13 cellular contexts compared by ENCODE assay signal in the genomic region with DNA sequence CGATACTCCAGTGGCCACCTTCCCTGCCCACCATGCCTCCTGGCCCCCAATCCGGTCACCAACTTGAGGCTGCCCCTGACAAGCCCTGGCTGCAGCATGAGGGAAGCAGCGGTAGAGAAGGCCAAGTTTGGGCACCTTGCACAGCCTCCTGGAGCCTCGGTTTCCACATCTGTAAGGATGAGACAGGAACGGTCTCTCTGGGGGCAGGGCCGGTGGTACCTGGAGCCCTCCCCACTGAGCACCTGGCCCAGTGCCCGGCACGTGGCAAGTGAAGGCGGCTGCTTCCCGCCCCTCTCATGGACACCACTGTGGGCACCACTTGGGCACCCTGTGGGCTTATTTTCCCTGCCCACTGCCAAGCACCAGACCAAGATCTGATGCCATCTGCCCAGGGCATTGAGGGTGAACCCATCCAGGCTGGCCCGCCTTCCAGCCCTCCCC.
DNase-seq lines count a peak whose midpoint lies in the region; ATAC-seq and TF ChIP-seq lines count a peak whose summit lies in the region.
"Had no signal": no experiment of that assay in that cellular context is flagged by ENCODE, and none has a peak within 500 bp of the region (broad histone marks: within the 10 kb centered on the region; RNA-seq: fewer than 3 reads in every experiment).

No MANE protein-coding gene starts in this region.

- no peak overlapping the region for H3K4me3 Mint-ChIP-seq in WTC11
- H3K4me3 Mint-ChIP-seq: stimulated activated naive B cell treated with anti-CD40 and anti-IgM and Interleukin-4, amounts not matched to agents 10 μg/mL and 1 μg/mL and 100 μg/mL, for 72 hours had no signal

- no peak for TF ChIP-seq POLR2A in thyroid gland (IDR thresholded peaks at IDR 0.05)

- no peaks in the 10 kb centered on the region for H3K27me3 ChIP-seq in esophagus (ENCODE audit: control insufficient read depth in 1 of 2, insufficient read depth in 2 of 2, low read length in 2 of 2)
- no peaks in the 10 kb centered on the region for H3K27me3 ChIP-seq in muscle layer of colon (ENCODE audit: control insufficient read depth in 1 of 2, insufficient read depth in 2 of 2, low read length in 2 of 2)
- no peaks in the 10 kb centered on the region for H3K27me3 ChIP-seq in thyroid gland
- H3K27me3 ChIP-seq in H7 (ENCODE audit: control insufficient read depth, insufficient read depth, low read length): peaks cover 7% of the 10 kb centered on the region
- H3K27me3 ChIP-seq: colonic mucosa had no signal

- TF ChIP-seq CTCF in WTC11 (IDR thresholded peaks at IDR 0.05): no peak
- no peak for TF ChIP-seq CTCF in thyroid gland (IDR thresholded peaks at IDR 0.05)

- ATAC-seq in WTC11 (no peak), HG02642 (IDR thresholded peaks at IDR 0.05; ENCODE audit: poor library complexity, unreplicated experiment) (no peak)
- ATAC-seq: stimulated activated naive B cell treated with anti-CD40 and anti-IgM and Interleukin-4, amounts not matched to agents 10 μg/mL and 1 μg/mL and 100 μg/mL, for 72 hours had no signal

- CTCF ChIA-PET in WTC11 (lab: Charles Lee): no interaction called here

- peaks cover 27% of the 10 kb centered on the region for H3K4me1 Mint-ChIP-seq in WTC11

- H3K4me1 ChIP-seq in esophagus (ENCODE audit: control insufficient read depth in 2 of 2, insufficient read depth in 2 of 2, low read length in 1 of 2): peaks cover 5 to 27% of the 10 kb centered on the region in 2 donors
- H3K4me1 ChIP-seq in muscle layer of colon (ENCODE audit: insufficient read depth, low read length): peaks cover 39% of the 10 kb centered on the region
- H3K4me1 ChIP-seq in thyroid gland: peaks cover 7 to 22% of the 10 kb centered on the region in 2 donors
- H3K4me1 ChIP-seq: SJSA1 had no signal

- H3K27me3 Mint-ChIP-seq in WTC11 (ENCODE audit: low read depth): peaks cover 78% of the 10 kb centered on the region

- no peak overlapping the region for H3K27ac Mint-ChIP-seq in WTC11
- H3K27ac Mint-ChIP-seq: stimulated activated naive B cell treated with anti-CD40 and anti-IgM and Interleukin-4, amounts not matched to agents 10 μg/mL and 1 μg/mL and 100 μg/mL, for 72 hours had no signal

- H3K36me3 Mint-ChIP-seq in WTC11: no peaks in the 10 kb centered on the region

- intact Hi-C loops in thyroid gland (cut with DNase I): no loop called here

- POLR2A ChIA-PET in WTC11 (lab: Charles Lee): no interaction called here

- no peaks in the 10 kb centered on the region for H3K36me3 ChIP-seq in esophagus (ENCODE audit: control insufficient read depth in 2 of 2, insufficient read depth in 2 of 2, low read length in 1 of 2)
- no peaks in the 10 kb centered on the region for H3K36me3 ChIP-seq in muscle layer of colon (ENCODE audit: insufficient read depth, low read length)
- H3K36me3 ChIP-seq in thyroid gland: no peaks in the 10 kb centered on the region
- H3K36me3 ChIP-seq in H7 (replicated peaks; ENCODE audit: control insufficient read depth, insufficient read depth, low read length): no peaks in the 10 kb centered on the region
- H3K36me3 ChIP-seq: colonic mucosa, SJSA1 had no signal

- H3K9me3 ChIP-seq in esophagus (ENCODE audit: control insufficient read depth in 2 of 2, insufficient read depth in 1 of 2, low read depth in 1 of 2, low read length in 1 of 2) (peaks cover 0 to 2% of the 10 kb centered on the region in 2 donors), muscle layer of colon (ENCODE audit: low read length) (no peaks in the 10 kb centered on the region), thyroid gland (no peaks in the 10 kb centered on the region)
- H3K9me3 ChIP-seq: colonic mucosa had no signal

- H3K9ac ChIP-seq in muscle layer of colon (ENCODE audit: low read length): no peak overlapping the region

- peak; percentile 9 for DNase-seq in WTC11 (ENCODE audit: low spot score)
- DNase-seq in thyroid gland: peak; percentile 2 to 6
- DNase-seq in H7: no peak
- DNase-seq in HCEC 1CT: no peak
- DNase-seq: activated CD4-positive, alpha-beta T cell treated with anti-CD3 and anti-CD28 coated beads for 1 hour; activated naive CD4-positive, alpha-beta T cell treated with Interleukin-2 at 50 U/mL for 16 hours; NCI-H524; stimulated activated naive B cell treated with anti-CD40 and anti-IgM and Interleukin-4, amounts not matched to agents 10 μg/mL and 1 μg/mL and 100 μg/mL, for 72 hours had no signal

- H3K4me3 ChIP-seq in esophagus (ENCODE audit: low read depth in 1 of 2, low read length in 2 of 2): no peak overlapping the region
- H3K4me3 ChIP-seq in muscle layer of colon (ENCODE audit: low read depth in 1 of 2, low read length in 2 of 2): peak overlapping the region in 1 of 2 donors; percentile 25
- H3K4me3 ChIP-seq in thyroid gland (replicated peaks in 1 of 3): no peak overlapping the region
- H3K4me3 ChIP-seq in H7 (ENCODE audit: insufficient read depth, low read depth, low read length): no peak overlapping the region
- H3K4me3 ChIP-seq: colonic mucosa, SJSA1 had no signal

- WGBS in esophagus, 2 donors: 65 to 71% methylated on average over 11 of the region's 11 CpGs
- WGBS in thyroid gland, 2 donors: 75 to 87% methylated on average over 7 to 9 of the region's 11 CpGs

- no peaks in the 10 kb centered on the region for H3K9me3 Mint-ChIP-seq in WTC11

- peak overlapping the region; percentile 56 to 79 for H3K27ac ChIP-seq in esophagus (ENCODE audit: low read depth in 2 of 2, low read length in 1 of 2)
- H3K27ac ChIP-seq in muscle layer of colon (ENCODE audit: low read depth, low read length): peak overlapping the region; percentile 87
- peak overlapping the region in 2 of 3 donors; percentile 34 to 69 for H3K27ac ChIP-seq in thyroid gland
- H3K27ac ChIP-seq: colonic mucosa, SJSA1 had no signal

TF ChIP-seq in WTC11, 78 proteins besides CTCF, POLR2A, EP300 and RAD21:
- TF ChIP-seq IRF1 (CRISPR knock-in tag; IDR thresholded peaks at IDR 0.05) (no peak), NR2C2 (CRISPR knock-in tag; IDR thresholded peaks at IDR 0.05) (no peak), CDX4 (CRISPR knock-in tag; IDR thresholded peaks at IDR 0.05; ENCODE audit: borderline replicate concordance) (no peak)
- TF ChIP-seq, protein P1, sequence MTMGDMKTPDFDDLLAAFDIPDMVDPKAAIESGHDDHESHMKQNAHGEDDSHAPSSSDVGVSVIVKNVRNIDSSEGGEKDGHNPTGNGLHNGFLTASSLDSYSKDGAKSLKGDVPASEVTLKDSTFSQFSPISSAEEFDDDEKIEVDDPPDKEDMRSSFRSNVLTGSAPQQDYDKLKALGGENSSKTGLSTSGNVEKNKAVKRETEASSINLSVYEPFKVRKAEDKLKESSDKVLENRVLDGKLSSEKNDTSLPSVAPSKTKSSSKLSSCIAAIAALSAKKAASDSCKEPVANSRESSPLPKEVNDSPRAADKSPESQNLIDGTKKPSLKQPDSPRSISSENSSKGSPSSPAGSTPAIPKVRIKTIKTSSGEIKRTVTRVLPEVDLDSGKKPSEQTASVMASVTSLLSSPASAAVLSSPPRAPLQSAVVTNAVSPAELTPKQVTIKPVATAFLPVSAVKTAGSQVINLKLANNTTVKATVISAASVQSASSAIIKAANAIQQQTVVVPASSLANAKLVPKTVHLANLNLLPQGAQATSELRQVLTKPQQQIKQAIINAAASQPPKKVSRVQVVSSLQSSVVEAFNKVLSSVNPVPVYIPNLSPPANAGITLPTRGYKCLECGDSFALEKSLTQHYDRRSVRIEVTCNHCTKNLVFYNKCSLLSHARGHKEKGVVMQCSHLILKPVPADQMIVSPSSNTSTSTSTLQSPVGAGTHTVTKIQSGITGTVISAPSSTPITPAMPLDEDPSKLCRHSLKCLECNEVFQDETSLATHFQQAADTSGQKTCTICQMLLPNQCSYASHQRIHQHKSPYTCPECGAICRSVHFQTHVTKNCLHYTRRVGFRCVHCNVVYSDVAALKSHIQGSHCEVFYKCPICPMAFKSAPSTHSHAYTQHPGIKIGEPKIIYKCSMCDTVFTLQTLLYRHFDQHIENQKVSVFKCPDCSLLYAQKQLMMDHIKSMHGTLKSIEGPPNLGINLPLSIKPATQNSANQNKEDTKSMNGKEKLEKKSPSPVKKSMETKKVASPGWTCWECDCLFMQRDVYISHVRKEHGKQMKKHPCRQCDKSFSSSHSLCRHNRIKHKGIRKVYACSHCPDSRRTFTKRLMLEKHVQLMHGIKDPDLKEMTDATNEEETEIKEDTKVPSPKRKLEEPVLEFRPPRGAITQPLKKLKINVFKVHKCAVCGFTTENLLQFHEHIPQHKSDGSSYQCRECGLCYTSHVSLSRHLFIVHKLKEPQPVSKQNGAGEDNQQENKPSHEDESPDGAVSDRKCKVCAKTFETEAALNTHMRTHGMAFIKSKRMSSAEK (CRISPR knock-in tag; IDR thresholded peaks at IDR 0.05; ENCODE audit: borderline replicate concordance): no peak
- TF ChIP-seq, protein P2, sequence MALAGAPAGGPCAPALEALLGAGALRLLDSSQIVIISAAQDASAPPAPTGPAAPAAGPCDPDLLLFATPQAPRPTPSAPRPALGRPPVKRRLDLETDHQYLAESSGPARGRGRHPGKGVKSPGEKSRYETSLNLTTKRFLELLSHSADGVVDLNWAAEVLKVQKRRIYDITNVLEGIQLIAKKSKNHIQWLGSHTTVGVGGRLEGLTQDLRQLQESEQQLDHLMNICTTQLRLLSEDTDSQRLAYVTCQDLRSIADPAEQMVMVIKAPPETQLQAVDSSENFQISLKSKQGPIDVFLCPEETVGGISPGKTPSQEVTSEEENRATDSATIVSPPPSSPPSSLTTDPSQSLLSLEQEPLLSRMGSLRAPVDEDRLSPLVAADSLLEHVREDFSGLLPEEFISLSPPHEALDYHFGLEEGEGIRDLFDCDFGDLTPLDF (CRISPR knock-in tag; IDR thresholded peaks at IDR 0.05): no peak

Comparison
In these comparisons a context has a peak if more than half of its experiments do, and no peak if none do; other contexts are left out.
1. DNase-seq: peak in WTC11 (single experiment) and thyroid gland (2 of 2); none in H7 (single experiment) and HCEC 1CT (single experiment).
2. Peak in every context shown above with its lines, with median percentiles within 50 percentile points of each other: H3K27ac ChIP-seq.